24 cellular contexts compared by ENCODE assay signal in genomic region chr11:36618025-36618700, GRCh38. TPM values are rescaled to one million over a fixed set of nuclear protein-coding genes. Genes with fewer than 3 reads are reported as not detected.
DNase-seq lines count a peak whose midpoint lies in the region; ATAC-seq, FAIRE-seq and TF ChIP-seq lines count a peak whose summit lies in the region.
"Had no signal": no experiment of that assay in that cellular context is flagged by ENCODE, and none has a peak within 500 bp of the region (broad histone marks: within the 10 kb centered on the region; RNA-seq: fewer than 3 reads in every experiment).

No MANE protein-coding gene starts in this region.

- peaks cover 6 to 13% of the 10 kb centered on the region in 2 donors for H3K27me3 Mint-ChIP-seq in natural killer cell treated with Interleukin-12 subunit alpha and Interleukin-12 subunit beta and Interleukin-15 and Interleukin-18, amount 100 ng/mL, for 72 hours
- peaks cover 6 to 9% of the 10 kb centered on the region in 2 donors for H3K27me3 Mint-ChIP-seq in natural killer cell (ENCODE audit: low read depth in 2 of 2)
- H3K27me3 Mint-ChIP-seq in nephron (ENCODE audit: low read depth): no peaks in the 10 kb centered on the region
- H3K27me3 Mint-ChIP-seq in CD8-positive, alpha-beta memory T cell: peaks cover 8 to 22% of the 10 kb centered on the region in 2 donors

- CTCF ChIA-PET in Panc1 (lab: Charles Lee): no interaction called here
- CTCF ChIA-PET in CD8-positive, alpha-beta memory T cell (lab: Charles Lee): no interaction called here

- H3K4me3 ChIP-seq in Panc1 (ENCODE audit: low read depth in 2 of 2, low read length in 2 of 2) (no peak overlapping the region), small intestine (ENCODE audit: low read depth in 1 of 2, low read length in 2 of 2) (no peak overlapping the region)
- no peak overlapping the region for H3K4me3 ChIP-seq in CD8-positive, alpha-beta memory T cell (ENCODE audit: low read length)

- intact Hi-C loops in natural killer cell (cut with micrococcal nuclease) (no loop called here), Panc1 (cut with micrococcal nuclease; ENCODE audit: unreplicated experiment) (no loop called here)

- in situ Hi-C loops in Panc1 (cut with HindIII; ENCODE audit: low pct_unique_long_range_greater_than_20kb, low sequenced_read_pairs): no loop called here

- no peaks in the 10 kb centered on the region for H3K36me3 ChIP-seq in Panc1 (ENCODE audit: control insufficient read depth, insufficient read depth, low read length)
- no peaks in the 10 kb centered on the region for H3K36me3 ChIP-seq in CD8-positive, alpha-beta memory T cell (ENCODE audit: insufficient read depth, low read length)
- H3K36me3 ChIP-seq in small intestine (ENCODE audit: control insufficient read depth in 2 of 2, insufficient read depth in 2 of 2, low read length in 2 of 2): no peaks in the 10 kb centered on the region

- H3K27ac Mint-ChIP-seq in natural killer cell treated with Interleukin-12 subunit alpha and Interleukin-12 subunit beta and Interleukin-15 and Interleukin-18, amount 100 ng/mL, for 72 hours: no peak overlapping the region
- no peak overlapping the region for H3K27ac Mint-ChIP-seq in natural killer cell
- peak overlapping the region; percentile 2 to 92 (median 68) for H3K27ac Mint-ChIP-seq in nephron
- no peak overlapping the region for H3K27ac Mint-ChIP-seq in CD8-positive, alpha-beta memory T cell
- H3K27ac Mint-ChIP-seq: IgD-negative memory B cell had no signal

- H3K4me1 Mint-ChIP-seq in natural killer cell treated with Interleukin-12 subunit alpha and Interleukin-12 subunit beta and Interleukin-15 and Interleukin-18, amount 100 ng/mL, for 72 hours (ENCODE audit: low read depth in 2 of 2): peaks cover 3 to 16% of the 10 kb centered on the region in 2 donors
- H3K4me1 Mint-ChIP-seq in natural killer cell: peaks cover 0 to 9% of the 10 kb centered on the region in 2 donors
- H3K4me1 Mint-ChIP-seq in nephron: peaks cover 20% of the 10 kb centered on the region
- peaks cover 1 to 12% (median 5%) of the 10 kb centered on the region in 3 donors for H3K4me1 Mint-ChIP-seq in CD8-positive, alpha-beta memory T cell

- H3K27me3 ChIP-seq in Panc1 (ENCODE audit: control insufficient read depth, insufficient read depth, low read length) (no peaks in the 10 kb centered on the region), small intestine (ENCODE audit: control insufficient read depth in 2 of 2, insufficient read depth in 2 of 2, low read length in 2 of 2) (no peaks in the 10 kb centered on the region)
- H3K27me3 ChIP-seq in CD8-positive, alpha-beta memory T cell (ENCODE audit: insufficient read depth, low read length, poor library complexity, severe bottlenecking): peaks cover 4% of the 10 kb centered on the region

- H3K9me3 ChIP-seq in Panc1 (ENCODE audit: control insufficient read depth, insufficient read depth, low read depth, low read length) (no peaks in the 10 kb centered on the region), small intestine (ENCODE audit: control insufficient read depth, low read depth) (no peaks in the 10 kb centered on the region)
- no peaks in the 10 kb centered on the region for H3K9me3 ChIP-seq in CD8-positive, alpha-beta memory T cell (ENCODE audit: low read length)

- no peaks in the 10 kb centered on the region; the same call in 1 of the 2 replicates for H3K4me1 ChIP-seq in Panc1 (ENCODE audit: control insufficient read depth, insufficient read depth, low read length)
- no peaks in the 10 kb centered on the region for H3K4me1 ChIP-seq in CD8-positive, alpha-beta memory T cell (ENCODE audit: insufficient read depth, low read length)
- no peaks in the 10 kb centered on the region for H3K4me1 ChIP-seq in small intestine (ENCODE audit: control insufficient read depth in 2 of 2, insufficient read depth in 1 of 2, low read depth in 1 of 2, low read length in 1 of 2)

- POLR2A ChIA-PET in Panc1 (lab: Charles Lee): no interaction called here
- POLR2A ChIA-PET in CD8-positive, alpha-beta memory T cell (lab: Charles Lee): no interaction called here

- no peak for ATAC-seq in natural killer cell treated with Interleukin-12 subunit alpha and Interleukin-12 subunit beta and Interleukin-15 and Interleukin-18, amount 100 ng/mL, for 72 hours
- ATAC-seq in natural killer cell (no peak), Panc1 (no peak)
- ATAC-seq: SK-N-SH treated with all-trans-retinoic acid at 6 μM for 48 hours had no signal

- no peaks in the 10 kb centered on the region for H3K36me3 Mint-ChIP-seq in natural killer cell treated with Interleukin-12 subunit alpha and Interleukin-12 subunit beta and Interleukin-15 and Interleukin-18, amount 100 ng/mL, for 72 hours
- H3K36me3 Mint-ChIP-seq in natural killer cell (no peaks in the 10 kb centered on the region), nephron (ENCODE audit: low read depth) (peaks cover 13% of the 10 kb centered on the region)
- H3K36me3 Mint-ChIP-seq in CD8-positive, alpha-beta memory T cell: no peaks in the 10 kb centered on the region
- H3K36me3 Mint-ChIP-seq: IgD-negative memory B cell had no signal

- no peak for FAIRE-seq in small intestine (lab: Jason Lieb, UNC)
- FAIRE-seq: RCC 7860 had no signal

- DNase-seq in natural killer cell treated with Interleukin-12 subunit alpha and Interleukin-12 subunit beta and Interleukin-15 and Interleukin-18, amount 100 ng/mL, for 72 hours (ENCODE audit: low spot score): no peak
- no peak for DNase-seq in natural killer cell
- DNase-seq in Panc1 (ENCODE audit: low read depth, low spot score): no peak
- no peak for DNase-seq in CD8-positive, alpha-beta memory T cell
- no peak for DNase-seq in SHP77 (lab: John Stamatoyannopoulos, UW)
- DNase-seq in small intestine: no peak
- no peak for DNase-seq in HK-2 (ENCODE audit: unreplicated experiment)
- DNase-seq: DMS 273 treated with DMSO at 0.1 percent for 48 hours, NCI-H1436, NCI-H2029, NCI-H774, SHP77 treated with DMSO at 0.1 percent for 48 hours had no signal

- no peaks in the 10 kb centered on the region for H3K9me3 Mint-ChIP-seq in natural killer cell treated with Interleukin-12 subunit alpha and Interleukin-12 subunit beta and Interleukin-15 and Interleukin-18, amount 100 ng/mL, for 72 hours
- H3K9me3 Mint-ChIP-seq in natural killer cell (no peaks in the 10 kb centered on the region), nephron (peaks cover 7% of the 10 kb centered on the region)
- no peaks in the 10 kb centered on the region for H3K9me3 Mint-ChIP-seq in CD8-positive, alpha-beta memory T cell
- H3K9me3 Mint-ChIP-seq: IgD-negative memory B cell had no signal

- 78 to 87% (median 81%) methylated on average over 4 of the region's 4 CpGs for WGBS in small intestine, 3 donors

- peak overlapping the region; percentile 61; the same call in 1 of the 2 replicates for H3K27ac ChIP-seq in Panc1 (ENCODE audit: low read length)
- no peak overlapping the region for H3K27ac ChIP-seq in CD8-positive, alpha-beta memory T cell (ENCODE audit: low read depth, low read length)
- H3K27ac ChIP-seq in small intestine (ENCODE audit: low read depth in 1 of 2, low read length in 1 of 2): no peak overlapping the region
- H3K27ac ChIP-seq: 22Rv1 had no signal

- no peak for TF ChIP-seq CTCF in natural killer cell (IDR thresholded peaks at IDR 0.05)
- TF ChIP-seq CTCF in Panc1 (IDR thresholded peaks at IDR 0.05): no peak
- no peak for TF ChIP-seq CTCF in nephron (IDR thresholded peaks at IDR 0.05; ENCODE audit: unreplicated experiment in 3 of 3)

- H3K4me3 Mint-ChIP-seq in natural killer cell treated with Interleukin-12 subunit alpha and Interleukin-12 subunit beta and Interleukin-15 and Interleukin-18, amount 100 ng/mL, for 72 hours: peak overlapping the region; percentile 28
- no peak overlapping the region for H3K4me3 Mint-ChIP-seq in natural killer cell
- H3K4me3 Mint-ChIP-seq in nephron: no peak overlapping the region
- H3K4me3 Mint-ChIP-seq in CD8-positive, alpha-beta memory T cell: no peak overlapping the region

- BruUV-seq in Panc1 (replicated peaks; lab: Mats Ljungman, UMichigan): no TSS peak

RNA-seq across cellular contexts. Expression of gene RAG2, which starts 20.1 kb away (rescaled TPM):
- not detected for total RNA-seq in natural killer cell treated with Interleukin-12 subunit alpha and Interleukin-12 subunit beta and Interleukin-15 and Interleukin-18, amount 100 ng/mL, for 72 hours
- not detected for total RNA-seq in natural killer cell
- 0.10 TPM for total RNA-seq in Panc1 (2021; ENCODE audit: unreplicated experiment)
- polyA plus RNA-seq in Panc1 (2012; ENCODE audit: insufficient read length): not detected
- total RNA-seq in CD8-positive, alpha-beta memory T cell: not detected
- not detected for polyA plus RNA-seq in CD8-positive, alpha-beta memory T cell
- polyA plus RNA-seq in small intestine: not detected
- total RNA-seq: Daoy; H4; HT1080; NCI-H460; T-helper 1 cell treated with Interleukin-12 subunit alpha and Interleukin-12 subunit beta and Interleukin-4 antibody, amounts not matched to agents 30 ng/mL and 1 ng/mL, for 36 hours had no signal
- polyA plus RNA-seq: AG04450, BJ, IgD-negative memory B cell had no signal

RNA-seq across cellular contexts. Expression of gene IFTAP, which starts 23.9 kb away (rescaled TPM):
- total RNA-seq in natural killer cell treated with Interleukin-12 subunit alpha and Interleukin-12 subunit beta and Interleukin-15 and Interleukin-18, amount 100 ng/mL, for 72 hours: 1 to 10 TPM in 1 of 2 donors, under 1 TPM in 1; 0.89 to 2.2 TPM
- total RNA-seq in natural killer cell: 1 to 10 TPM in 2 of 3 donors, under 1 TPM in 1; 0.94 to 1.9 (median 1.8) TPM
- total RNA-seq in Panc1 (2021; ENCODE audit: unreplicated experiment): 18.2 TPM
- 12.5 TPM for polyA plus RNA-seq in Panc1 (2012; ENCODE audit: insufficient read length)
- total RNA-seq in CD8-positive, alpha-beta memory T cell: 1 to 10 TPM; 5.7 to 6.0 TPM
- 4.1 TPM for polyA plus RNA-seq in CD8-positive, alpha-beta memory T cell
- polyA plus RNA-seq in small intestine: 10 to 100 TPM; 15.7 to 23.2 (median 18.1) TPM
- polyA plus RNA-seq: IgD-negative memory B cell had no signal

RNA-seq across cellular contexts. Expression of gene RAG1, which starts 50.4 kb away (rescaled TPM):
- under 1 TPM; 0.25 to 0.55 TPM for total RNA-seq in natural killer cell treated with Interleukin-12 subunit alpha and Interleukin-12 subunit beta and Interleukin-15 and Interleukin-18, amount 100 ng/mL, for 72 hours
- 1 to 10 TPM in 2 of 3 donors, under 1 TPM in 1; 0.96 to 2.1 (median 1.4) TPM for total RNA-seq in natural killer cell
- 0.44 TPM for total RNA-seq in Panc1 (2021; ENCODE audit: unreplicated experiment)
- polyA plus RNA-seq in Panc1 (2012; ENCODE audit: insufficient read length): 0.33 TPM
- under 1 TPM; 0.27 to 0.44 TPM for total RNA-seq in CD8-positive, alpha-beta memory T cell
- polyA plus RNA-seq in CD8-positive, alpha-beta memory T cell: 0.35 TPM
- 1 to 10 TPM in 2 of 3 donors, under 1 TPM in 1; 0.60 to 3.6 (median 1.4) TPM for polyA plus RNA-seq in small intestine

Comparison
In these comparisons a context has a peak if more than half of its experiments do, and no peak if none do; other contexts are left out.
1. H3K27ac Mint-ChIP-seq: peak in nephron (3 of 3); none in natural killer cell treated with Interleukin-12 subunit alpha and Interleukin-12 subunit beta and Interleukin-15 and Interleukin-18, amount 100 ng/mL, for 72 hours (0 of 2), natural killer cell (0 of 2) and CD8-positive, alpha-beta memory T cell (0 of 8).